17 cellular contexts compared by ENCODE assay signal in genomic region chr13:50015750-50016149, GRCh38. TPM values are rescaled to one million over a fixed set of nuclear protein-coding genes. Genes with fewer than 3 reads are reported as not detected.
DNase-seq lines count a peak whose midpoint lies in the region; ATAC-seq and TF ChIP-seq lines count a peak whose summit lies in the region.
"Had no signal": no experiment of that assay in that cellular context is flagged by ENCODE, and none has a peak within 500 bp of the region (broad histone marks: within the 10 kb centered on the region; RNA-seq: fewer than 3 reads in every experiment).

No MANE protein-coding gene starts in this region.

- H3K27me3 Mint-ChIP-seq in immature natural killer cell (ENCODE audit: low read depth in 3 of 3) = no peaks in the 10 kb centered on the region
- H3K27me3 Mint-ChIP-seq in stimulated activated memory B cell treated with anti-CD40 and anti-IgM and Interleukin-4, amounts not matched to agents 10 μg/mL and 1 μg/mL and 100 μg/mL, for 72 hours = no peaks in the 10 kb centered on the region

- no peaks in the 10 kb centered on the region for H3K27me3 ChIP-seq in SK-N-SH (ENCODE audit: insufficient read depth)
- H3K27me3 ChIP-seq in ascending aorta = no peaks in the 10 kb centered on the region
- H3K27me3 ChIP-seq: right lobe of liver had no signal

- H3K36me3 Mint-ChIP-seq in immature natural killer cell = peaks cover 26 to 28% (median 27%) of the 10 kb centered on the region in 3 donors
- peaks cover 66% of the 10 kb centered on the region for H3K36me3 Mint-ChIP-seq in stimulated activated memory B cell treated with anti-CD40 and anti-IgM and Interleukin-4, amounts not matched to agents 10 μg/mL and 1 μg/mL and 100 μg/mL, for 72 hours

- H3K4me1 ChIP-seq in SK-N-SH (ENCODE audit: control insufficient read depth in 1 of 2, insufficient read depth in 2 of 2, low read depth in 1 of 2, low read length in 1 of 2) (peaks cover 0 to 4% of the 10 kb centered on the region in 2 experiments; a peak in 2 of 4 replicates), ascending aorta (peaks cover 0 to 25% of the 10 kb centered on the region in 2 donors)
- H3K4me1 ChIP-seq: right lobe of liver had no signal

- WGBS in SK-N-SH (ENCODE audit: low lambda C conversion rate) = 94% methylated on average over 4 of the region's 4 CpGs

- H3K4me2 ChIP-seq in SK-N-SH = peak overlapping the region; percentile 21; the same call in 1 of the 2 replicates
- H3K4me2 ChIP-seq: PC-9 had no signal

- CTCF ChIA-PET in SK-N-SH (lab: Yijun Ruan, JAX) = interaction anchor here (2.0 kb wide), 1 partner anchor 17 kb away, joined by 8 read pairs; no protein-coding TSS in a partner anchor

- TF ChIP-seq RAD21 in SK-N-SH (IDR thresholded peaks at IDR 0.05; ENCODE audit: low read length) = no peak

- DNase-seq in SK-N-SH = no peak
- no peak for DNase-seq in ascending aorta (ENCODE audit: low spot score in 2 of 2)
- no peak for DNase-seq in immature natural killer cell
- no peak for DNase-seq in AG08396 (ENCODE audit: low spot score)
- no peak for DNase-seq in NCI-H82 (lab: John Stamatoyannopoulos, UW)
- DNase-seq: 8988T; activated CD4-positive, alpha-beta T cell treated with anti-CD3 and anti-CD28 coated beads, Interleukin-2, amount 50 U/mL, for 1 hour; caudate nucleus; NCI-H1105; NCI-H446 treated with DMSO at 0.1 percent for 48 hours; PC-9; right lobe of liver; substantia nigra had no signal

- peak overlapping the region in 4 of 6 donors; percentile 29 to 64 (median 61) for H3K27ac Mint-ChIP-seq in immature natural killer cell
- peak overlapping the region; percentile 24 for H3K27ac Mint-ChIP-seq in stimulated activated memory B cell treated with anti-CD40 and anti-IgM and Interleukin-4, amounts not matched to agents 10 μg/mL and 1 μg/mL and 100 μg/mL, for 72 hours

- intact Hi-C loops in ascending aorta (cut with DNase I) = no loop called here

- H3K4me3 Mint-ChIP-seq in immature natural killer cell = no peak overlapping the region
- no peak overlapping the region for H3K4me3 Mint-ChIP-seq in stimulated activated memory B cell treated with anti-CD40 and anti-IgM and Interleukin-4, amounts not matched to agents 10 μg/mL and 1 μg/mL and 100 μg/mL, for 72 hours

- H3K27ac ChIP-seq in SK-N-SH (ENCODE audit: low read depth in 2 of 2, low read length in 1 of 2) = peak overlapping the region in 1 of 2 experiments; percentile 53; a peak in 3 of 4 replicates
- H3K27ac ChIP-seq in ascending aorta = peak overlapping the region; percentile 49 to 50
- H3K27ac ChIP-seq: PC-9, right lobe of liver had no signal

- no peak overlapping the region for H3K4me3 ChIP-seq in SK-N-SH (ENCODE audit: low read depth in 2 of 2, low read length in 1 of 2)
- H3K4me3 ChIP-seq in ascending aorta = no peak overlapping the region
- H3K4me3 ChIP-seq: PC-9, right lobe of liver had no signal

- H3K36me3 ChIP-seq in SK-N-SH (replicated peaks in 1 of 2; ENCODE audit: control insufficient read depth in 1 of 2, insufficient read depth in 2 of 2, low read length in 1 of 2) = peaks cover 48 to 53% of the 10 kb centered on the region in 2 experiments
- H3K36me3 ChIP-seq in ascending aorta = peaks cover 23 to 41% of the 10 kb centered on the region in 2 donors

- H3K4me1 Mint-ChIP-seq in immature natural killer cell = peaks cover 21 to 59% of the 10 kb centered on the region in 2 donors
- peaks cover 37% of the 10 kb centered on the region for H3K4me1 Mint-ChIP-seq in stimulated activated memory B cell treated with anti-CD40 and anti-IgM and Interleukin-4, amounts not matched to agents 10 μg/mL and 1 μg/mL and 100 μg/mL, for 72 hours

- H3K9me3 ChIP-seq in SK-N-SH = no peaks in the 10 kb centered on the region
- H3K9me3 ChIP-seq in ascending aorta = no peaks in the 10 kb centered on the region
- H3K9me3 ChIP-seq: right lobe of liver had no signal

- TF ChIP-seq EP300 in SK-N-SH (IDR thresholded peaks at IDR 0.05; ENCODE audit: borderline replicate concordance in 1 of 2, low read depth in 1 of 2, low read length in 1 of 2) = no peak

- H3K9me3 Mint-ChIP-seq in immature natural killer cell = no peaks in the 10 kb centered on the region
- H3K9me3 Mint-ChIP-seq in stimulated activated memory B cell treated with anti-CD40 and anti-IgM and Interleukin-4, amounts not matched to agents 10 μg/mL and 1 μg/mL and 100 μg/mL, for 72 hours = no peaks in the 10 kb centered on the region

- peaks cover 27% of the 10 kb centered on the region for H3F3A ChIP-seq in SK-N-SH (replicated peaks; ENCODE audit: insufficient read depth)

- POLR2A ChIA-PET in SK-N-SH (lab: Yijun Ruan, JAX) = no interaction called here

- TF ChIP-seq CTCF in SK-N-SH (IDR thresholded peaks at IDR 0.05) = no peak
- no peak for TF ChIP-seq CTCF in ascending aorta (IDR thresholded peaks at IDR 0.05)

- H3K9me2 ChIP-seq in SK-N-SH = no peaks in the 10 kb centered on the region

- no peak overlapping the region for H2AFZ ChIP-seq in SK-N-SH (ENCODE audit: low read depth)
- H2AFZ ChIP-seq: PC-9 had no signal

- H3K79me2 ChIP-seq in SK-N-SH (ENCODE audit: insufficient read depth) = peaks cover 39% of the 10 kb centered on the region

- H3K9ac ChIP-seq in SK-N-SH = no peak overlapping the region

- H4K20me1 ChIP-seq in SK-N-SH (ENCODE audit: insufficient read depth) = peaks cover 27% of the 10 kb centered on the region; the same call in 1 of the 2 replicates

- no peak for ATAC-seq in SK-N-SH treated with all-trans-retinoic acid at 6 μM for 48 hours
- no peak for ATAC-seq in stimulated activated memory B cell treated with anti-CD40 and anti-IgM and Interleukin-4, amounts not matched to agents 10 μg/mL and 1 μg/mL and 100 μg/mL, for 72 hours
- ATAC-seq in HG02763 (IDR thresholded peaks at IDR 0.05; ENCODE audit: unreplicated experiment) = no peak
- ATAC-seq: right lobe of liver had no signal

TF ChIP-seq in SK-N-SH, 30 proteins besides CTCF, POLR2A, EP300 and RAD21:
- TF ChIP-seq NFIC (IDR thresholded peaks at IDR 0.05; ENCODE audit: borderline replicate concordance) (no peak), FOSL2 (IDR thresholded peaks at IDR 0.05; ENCODE audit: borderline replicate concordance, low read depth) (no peak)

TF ChIP-seq in SK-N-SH treated with all-trans-retinoic acid at 6 μM for 48 hours, 23 proteins besides CTCF, POLR2A, EP300 and RAD21 (continues in another document):
- no peak for TF ChIP-seq ZFP3 (CRISPR knock-in tag; IDR thresholded peaks at IDR 0.05)
- TF ChIP-seq ZNF8 (CRISPR knock-in tag; IDR thresholded peaks at IDR 0.05) = no peak
- TF ChIP-seq GLIS3 (CRISPR knock-in tag; IDR thresholded peaks at IDR 0.05) = no peak
- no peak for TF ChIP-seq TCF4 (CRISPR knock-in tag; IDR thresholded peaks at IDR 0.05; ENCODE audit: borderline replicate concordance)
- no peak for TF ChIP-seq PPARA (CRISPR knock-in tag; IDR thresholded peaks at IDR 0.05; ENCODE audit: borderline replicate concordance)
- TF ChIP-seq ISL1 (CRISPR knock-in tag; IDR thresholded peaks at IDR 0.05) = no peak
- no peak for TF ChIP-seq BACH2 (CRISPR knock-in tag; IDR thresholded peaks at IDR 0.05; ENCODE audit: borderline replicate concordance)
- no peak for TF ChIP-seq PATZ1 (CRISPR knock-in tag; IDR thresholded peaks at IDR 0.05; ENCODE audit: borderline replicate concordance)
- TF ChIP-seq ESRRG (CRISPR knock-in tag; IDR thresholded peaks at IDR 0.05) = no peak
- TF ChIP-seq OSR1 (CRISPR knock-in tag; IDR thresholded peaks at IDR 0.05) = no peak
- no peak for TF ChIP-seq POU6F1 (CRISPR knock-in tag; IDR thresholded peaks at IDR 0.05; ENCODE audit: borderline replicate concordance, low read depth)
- no peak for TF ChIP-seq RARB (CRISPR knock-in tag; IDR thresholded peaks at IDR 0.05)
- TF ChIP-seq TOX (CRISPR knock-in tag; IDR thresholded peaks at IDR 0.05; ENCODE audit: borderline replicate concordance) = no peak
- no peak for TF ChIP-seq SNAI2 (CRISPR knock-in tag; IDR thresholded peaks at IDR 0.05)
- no peak for TF ChIP-seq ZNF565 (CRISPR knock-in tag; conservative IDR thresholded peaks at IDR 0.05; ENCODE audit: low read depth)

RNA-seq across cellular contexts. Expression of gene KCNRG, which starts 0.5 kb away (rescaled TPM):
- polyA plus RNA-seq in SK-N-SH (2012; rRNA removed) (0.97 and 1.1 TPM in 2 replicates), immature natural killer cell (under 1 TPM in 2 of 3 donors, not detected in 1; 0.27 to 0.36 TPM)
- polyA plus RNA-seq in SK-N-SH (2012; cell fraction: cytosol; rRNA removed) = 1.2 and 1.4 TPM in 2 replicates
- polyA plus RNA-seq in SK-N-SH (2012; cell fraction: nucleus; rRNA removed) = 0.58 and 1.0 TPM in 2 replicates
- total RNA-seq in ascending aorta = 3.3 TPM
- total RNA-seq: T-helper 1 cell treated with Interleukin-12 subunit alpha and Interleukin-12 subunit beta and Interleukin-4 antibody, amounts not matched to agents 30 ng/mL and 1 ng/mL, for 36 hours had no signal

RNA-seq across cellular contexts. Expression of gene TRIM13, which starts 18.9 kb away (rescaled TPM):
- 8.3 and 12.9 TPM in 2 replicates for polyA plus RNA-seq in SK-N-SH (2012; rRNA removed)
- polyA plus RNA-seq in SK-N-SH (2012; cell fraction: cytosol; rRNA removed) = 11.0 and 13.1 TPM in 2 replicates
- polyA plus RNA-seq in SK-N-SH (2012; cell fraction: nucleus; rRNA removed) = 13.8 and 26.9 TPM in 2 replicates
- 13.4 TPM for total RNA-seq in ascending aorta
- 10 to 100 TPM in 2 of 3 donors, 1 to 10 TPM in 1; 6.4 to 14.3 (median 14.0) TPM for polyA plus RNA-seq in immature natural killer cell
